In the genomic region with DNA sequence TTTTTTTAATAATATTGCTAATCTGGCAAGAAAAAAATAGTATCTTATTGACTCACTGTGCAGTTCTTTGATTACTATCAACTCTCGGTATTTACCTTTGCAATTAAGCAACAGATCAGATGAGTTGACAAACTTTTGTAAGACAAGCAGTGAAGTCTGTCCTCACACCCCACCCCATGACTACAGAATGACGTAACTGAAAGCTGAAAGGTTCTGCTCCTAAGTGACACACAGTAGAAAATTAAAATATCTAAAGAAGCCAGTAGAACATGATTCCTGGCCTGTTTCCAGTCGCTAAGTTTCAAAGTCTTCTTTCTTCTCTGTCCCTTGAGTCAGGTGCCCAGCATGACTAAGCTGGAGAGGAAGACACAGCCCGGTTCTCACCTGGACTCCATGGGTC, we compare ENCODE assay signal across 2 cellular contexts.
TF ChIP-seq lines count a peak whose summit lies in the region.

No MANE protein-coding gene starts in this region.

TF ChIP-seq in GM23338, 12 proteins besides CTCF, POLR2A, EP300 and RAD21 (continues in another document):
- TF ChIP-seq STAT1 (IDR thresholded peaks at IDR 0.05; ENCODE audit: unreplicated experiment) (no peak), EZH2 (IDR thresholded peaks at IDR 0.05; ENCODE audit: low read depth, unreplicated experiment) (no peak), EZH2phosphoT487 (IDR thresholded peaks at IDR 0.05; ENCODE audit: unreplicated experiment) (no peak), POLR2AphosphoS5 (IDR thresholded peaks at IDR 0.05; ENCODE audit: low read depth) (no peak), JUNB (IDR thresholded peaks at IDR 0.05; ENCODE audit: unreplicated experiment) (no peak), ZNF114 (CRISPR knock-in tag; IDR thresholded peaks at IDR 0.05) (no peak), NANOG (IDR thresholded peaks at IDR 0.05; ENCODE audit: borderline replicate concordance) (no peak), ZNF331 (CRISPR knock-in tag; IDR thresholded peaks at IDR 0.05; ENCODE audit: low read depth) (no peak)
- TF ChIP-seq, protein P1, sequence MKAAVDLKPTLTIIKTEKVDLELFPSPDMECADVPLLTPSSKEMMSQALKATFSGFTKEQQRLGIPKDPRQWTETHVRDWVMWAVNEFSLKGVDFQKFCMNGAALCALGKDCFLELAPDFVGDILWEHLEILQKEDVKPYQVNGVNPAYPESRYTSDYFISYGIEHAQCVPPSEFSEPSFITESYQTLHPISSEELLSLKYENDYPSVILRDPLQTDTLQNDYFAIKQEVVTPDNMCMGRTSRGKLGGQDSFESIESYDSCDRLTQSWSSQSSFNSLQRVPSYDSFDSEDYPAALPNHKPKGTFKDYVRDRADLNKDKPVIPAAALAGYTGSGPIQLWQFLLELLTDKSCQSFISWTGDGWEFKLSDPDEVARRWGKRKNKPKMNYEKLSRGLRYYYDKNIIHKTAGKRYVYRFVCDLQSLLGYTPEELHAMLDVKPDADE (IDR thresholded peaks at IDR 0.05) = no peak
- TF ChIP-seq, protein P2, sequence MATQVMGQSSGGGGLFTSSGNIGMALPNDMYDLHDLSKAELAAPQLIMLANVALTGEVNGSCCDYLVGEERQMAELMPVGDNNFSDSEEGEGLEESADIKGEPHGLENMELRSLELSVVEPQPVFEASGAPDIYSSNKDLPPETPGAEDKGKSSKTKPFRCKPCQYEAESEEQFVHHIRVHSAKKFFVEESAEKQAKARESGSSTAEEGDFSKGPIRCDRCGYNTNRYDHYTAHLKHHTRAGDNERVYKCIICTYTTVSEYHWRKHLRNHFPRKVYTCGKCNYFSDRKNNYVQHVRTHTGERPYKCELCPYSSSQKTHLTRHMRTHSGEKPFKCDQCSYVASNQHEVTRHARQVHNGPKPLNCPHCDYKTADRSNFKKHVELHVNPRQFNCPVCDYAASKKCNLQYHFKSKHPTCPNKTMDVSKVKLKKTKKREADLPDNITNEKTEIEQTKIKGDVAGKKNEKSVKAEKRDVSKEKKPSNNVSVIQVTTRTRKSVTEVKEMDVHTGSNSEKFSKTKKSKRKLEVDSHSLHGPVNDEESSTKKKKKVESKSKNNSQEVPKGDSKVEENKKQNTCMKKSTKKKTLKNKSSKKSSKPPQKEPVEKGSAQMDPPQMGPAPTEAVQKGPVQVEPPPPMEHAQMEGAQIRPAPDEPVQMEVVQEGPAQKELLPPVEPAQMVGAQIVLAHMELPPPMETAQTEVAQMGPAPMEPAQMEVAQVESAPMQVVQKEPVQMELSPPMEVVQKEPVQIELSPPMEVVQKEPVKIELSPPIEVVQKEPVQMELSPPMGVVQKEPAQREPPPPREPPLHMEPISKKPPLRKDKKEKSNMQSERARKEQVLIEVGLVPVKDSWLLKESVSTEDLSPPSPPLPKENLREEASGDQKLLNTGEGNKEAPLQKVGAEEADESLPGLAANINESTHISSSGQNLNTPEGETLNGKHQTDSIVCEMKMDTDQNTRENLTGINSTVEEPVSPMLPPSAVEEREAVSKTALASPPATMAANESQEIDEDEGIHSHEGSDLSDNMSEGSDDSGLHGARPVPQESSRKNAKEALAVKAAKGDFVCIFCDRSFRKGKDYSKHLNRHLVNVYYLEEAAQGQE (IDR thresholded peaks at IDR 0.05; ENCODE audit: unreplicated experiment) = no peak

TF ChIP-seq in HepG2, 621 proteins besides CTCF, POLR2A, EP300 and RAD21:
- TF ChIP-seq, protein P3, sequence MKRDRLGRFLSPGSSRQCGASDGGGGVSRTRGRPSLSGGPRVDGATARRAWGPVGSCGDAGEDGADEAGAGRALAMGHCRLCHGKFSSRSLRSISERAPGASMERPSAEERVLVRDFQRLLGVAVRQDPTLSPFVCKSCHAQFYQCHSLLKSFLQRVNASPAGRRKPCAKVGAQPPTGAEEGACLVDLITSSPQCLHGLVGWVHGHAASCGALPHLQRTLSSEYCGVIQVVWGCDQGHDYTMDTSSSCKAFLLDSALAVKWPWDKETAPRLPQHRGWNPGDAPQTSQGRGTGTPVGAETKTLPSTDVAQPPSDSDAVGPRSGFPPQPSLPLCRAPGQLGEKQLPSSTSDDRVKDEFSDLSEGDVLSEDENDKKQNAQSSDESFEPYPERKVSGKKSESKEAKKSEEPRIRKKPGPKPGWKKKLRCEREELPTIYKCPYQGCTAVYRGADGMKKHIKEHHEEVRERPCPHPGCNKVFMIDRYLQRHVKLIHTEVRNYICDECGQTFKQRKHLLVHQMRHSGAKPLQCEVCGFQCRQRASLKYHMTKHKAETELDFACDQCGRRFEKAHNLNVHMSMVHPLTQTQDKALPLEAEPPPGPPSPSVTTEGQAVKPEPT (CRISPR knock-in tag; IDR thresholded peaks at IDR 0.05; ENCODE audit: low read depth) = no peak
- peak; percentile 36; the same call in 1 of the 2 replicates for TF ChIP-seq CEBPB (IDR thresholded peaks at IDR 0.05; ENCODE audit: borderline replicate concordance, low read depth, low read length)
